In genomic region chr12:31950088-31950487, GRCh38 we compare ENCODE assay signal across 16 cellular contexts.
"Had no signal": no experiment of that assay in that cellular context is flagged by ENCODE, and none has a peak within 500 bp of the region (broad histone marks: within the 10 kb centered on the region; RNA-seq: fewer than 3 reads in every experiment).

No MANE protein-coding gene starts in this region.

- H3K4me3 Mint-ChIP-seq: activated naive CD8-positive, alpha-beta T cell treated with anti-CD3 and anti-CD28 coated beads, Interleukin-2, amount 10 ng/mL, durations not matched to agents 7 days and 5 days; central memory CD8-positive, alpha-beta T cell; T-helper 2 cell treated with Interferon-gamma antibody and Interleukin-4, amounts not matched to agents 5 μg/mL and 100 μg/mL, for 36 hours had no signal

- H3K4me3 ChIP-seq: coronary artery, prostate gland, suprapubic skin, upper lobe of left lung had no signal

- H3K9me3 ChIP-seq: prostate gland, suprapubic skin, upper lobe of left lung had no signal

- H3K9me3 Mint-ChIP-seq: central memory CD8-positive, alpha-beta T cell had no signal

- H3K27ac ChIP-seq: brain microvascular endothelial cell, coronary artery, foreskin keratinocyte, prostate gland, suprapubic skin, upper lobe of left lung had no signal

- H3K27ac Mint-ChIP-seq: activated naive CD8-positive, alpha-beta T cell treated with anti-CD3 and anti-CD28 coated beads, Interleukin-2, amount 10 ng/mL, durations not matched to agents 7 days and 5 days; T-helper 2 cell treated with Interferon-gamma antibody and Interleukin-4, amounts not matched to agents 5 μg/mL and 100 μg/mL, for 36 hours had no signal

- H3K36me3 ChIP-seq: brain microvascular endothelial cell, prostate gland, suprapubic skin, upper lobe of left lung had no signal

- H3K27me3 ChIP-seq: brain microvascular endothelial cell, foreskin keratinocyte, suprapubic skin, upper lobe of left lung had no signal

- DNase-seq: activated effector memory CD4-positive, alpha-beta T cell treated with Interleukin-2 at 50 U/mL for 16 hours; activated naive CD8-positive, alpha-beta T cell treated with anti-CD3 and anti-CD28 coated beads, Interleukin-2, amount 10 ng/mL, durations not matched to agents 7 days and 5 days; brain microvascular endothelial cell; effector CD4-positive, alpha-beta T cell; foreskin keratinocyte; right cardiac atrium; small intestine; stimulated activated CD4-positive, alpha-beta T cell treated with anti-CD3 and anti-CD28 coated beads, Interleukin-4, amount 100 ng/mL, for 24 hours; stimulated activated naive CD4-positive, alpha-beta T cell treated with Interleukin-2 at 50 U/mL for 16 hours; SW 1271; upper lobe of left lung had no signal

- H3K4me1 ChIP-seq: foreskin keratinocyte, prostate gland, suprapubic skin, upper lobe of left lung had no signal

- H3K27me3 Mint-ChIP-seq: activated naive CD8-positive, alpha-beta T cell treated with anti-CD3 and anti-CD28 coated beads, Interleukin-2, amount 10 ng/mL, durations not matched to agents 7 days and 5 days; central memory CD8-positive, alpha-beta T cell had no signal
